ENCODE assay signal across 21 cellular contexts in genomic region chr2:140597836-140598235, GRCh38.
DNase-seq lines count a peak whose midpoint lies in the region; ATAC-seq and TF ChIP-seq lines count a peak whose summit lies in the region.
"Had no signal": no experiment of that assay in that cellular context is flagged by ENCODE, and none has a peak within 500 bp of the region (broad histone marks: within the 10 kb centered on the region; RNA-seq: fewer than 3 reads in every experiment).

No MANE protein-coding gene starts in this region.

- no peaks in the 10 kb centered on the region for H3K36me3 ChIP-seq in PC-3 (ENCODE audit: low read depth, low read length)
- H3K36me3 ChIP-seq: SJSA1 had no signal

- H3K36me3 Mint-ChIP-seq in osteocyte (ENCODE audit: unreplicated experiment) = no peaks in the 10 kb centered on the region
- H3K36me3 Mint-ChIP-seq: CD14-positive monocyte had no signal

- H3K9me2 ChIP-seq in PC-3 (replicated peaks; ENCODE audit: low read length) = no peaks in the 10 kb centered on the region

- H3K4me1 ChIP-seq in PC-3 (ENCODE audit: insufficient read depth, low read length) = peaks cover 7% of the 10 kb centered on the region; the same call in 1 of the 2 replicates
- H3K4me1 ChIP-seq: SJSA1 had no signal

- no peaks in the 10 kb centered on the region for H3K27me3 ChIP-seq in PC-3 (ENCODE audit: low read length)
- H3K27me3 ChIP-seq: SJSA1 had no signal

- H2AFZ ChIP-seq in PC-3 (ENCODE audit: low read length) = no peak overlapping the region

- H3K4me1 Mint-ChIP-seq in osteocyte (ENCODE audit: unreplicated experiment) = peaks cover 4% of the 10 kb centered on the region
- H3K4me1 Mint-ChIP-seq: CD14-positive monocyte had no signal

- no TSS peak for BruUV-seq in PC-3 (replicated peaks; lab: Mats Ljungman, UMichigan)

- intact Hi-C loops in PC-3 (cut with micrococcal nuclease) = no loop called here

- H3K27me3 Mint-ChIP-seq in osteocyte (ENCODE audit: unreplicated experiment) = no peaks in the 10 kb centered on the region

- H3K9me3 Mint-ChIP-seq in osteocyte (ENCODE audit: unreplicated experiment) = no peaks in the 10 kb centered on the region
- H3K9me3 Mint-ChIP-seq: CD14-positive monocyte had no signal

- POLR2A ChIA-PET in PC-3 (lab: Charles Lee; ENCODE audit: unreplicated experiment) = no interaction called here

- no peaks in the 10 kb centered on the region for H3K79me2 ChIP-seq in PC-3 (ENCODE audit: low read length)

- H3K4me3 Mint-ChIP-seq in osteocyte (ENCODE audit: unreplicated experiment) = no peak overlapping the region
- H3K4me3 Mint-ChIP-seq: CD14-positive monocyte had no signal

- H3K27ac Mint-ChIP-seq in osteocyte (ENCODE audit: unreplicated experiment) = no peak overlapping the region
- H3K27ac Mint-ChIP-seq: CD14-positive monocyte had no signal

- no peak overlapping the region for H3K27ac ChIP-seq in PC-3 (ENCODE audit: low read length)
- H3K27ac ChIP-seq: 22Rv1, SJSA1 had no signal

- no peaks in the 10 kb centered on the region for H3K9me3 ChIP-seq in PC-3 (ENCODE audit: low read length)
- H3K9me3 ChIP-seq: SJSA1 had no signal

- TF ChIP-seq CTCF in PC-3 (conservative IDR thresholded peaks at IDR 0.05; ENCODE audit: low read depth, low read length) (peak; percentile 41), osteocyte (IDR thresholded peaks at IDR 0.05) (no peak)

- DNase-seq in DMS53 (lab: John Stamatoyannopoulos, UW) (peak; percentile 0), DMS53 treated with DMSO at 0.1 percent for 48 hours (lab: John Stamatoyannopoulos, UW; ENCODE audit: unreplicated experiment) (no peak), PC-3 (no peak), iPS-NIHi11 (ENCODE audit: low spot score) (peak; percentile 14), osteocyte (ENCODE audit: extremely low spot score, unreplicated experiment) (no peak)
- DNase-seq: DMS79; KG1; NCI-H1105; NCI-H146; NCI-H2029 treated with DMSO at 0.1 percent for 48 hours; NCI-H226; NCI-H510A treated with DMSO at 0.1 percent for 48 hours; NCI-H774; NK-92 treated with Interleukin-12 subunit alpha and Interleukin-12 subunit beta, amount 100 ng/mL, for 24 hours had no signal

- no peak overlapping the region for H3K4me3 ChIP-seq in PC-3 (ENCODE audit: low read length)
- H3K4me3 ChIP-seq: SJSA1 had no signal

- no peak overlapping the region for H3K4me2 ChIP-seq in PC-3 (ENCODE audit: low read length)

- H3K9ac ChIP-seq in PC-3 (ENCODE audit: low read length) = no peak overlapping the region

- CTCF ChIA-PET in PC-3 (lab: Charles Lee) = no interaction called here

- H4K20me1 ChIP-seq in PC-3 (ENCODE audit: low read length) = no peaks in the 10 kb centered on the region

- no peaks in the 10 kb centered on the region for H3F3A ChIP-seq in PC-3 (ENCODE audit: low read length, unreplicated experiment)

- no peak for ATAC-seq in PC-3
- ATAC-seq in HG03432 (IDR thresholded peaks at IDR 0.05; ENCODE audit: unreplicated experiment) = no peak
- ATAC-seq in HG02840 (IDR thresholded peaks at IDR 0.05; ENCODE audit: low FRiP score, unreplicated experiment) = no peak
- no peak for ATAC-seq in GM21529 (IDR thresholded peaks at IDR 0.05; ENCODE audit: unreplicated experiment)
- ATAC-seq: Right ventricle myocardium inferior had no signal

Comparison
In these comparisons a context has a peak if more than half of its experiments do, and no peak if none do; other contexts are left out.
1. DNase-seq: peak in DMS53 (single experiment) and iPS-NIHi11 (single experiment); none in DMS53 treated with DMSO at 0.1 percent for 48 hours (single experiment), PC-3 (single experiment) and osteocyte (single experiment).